18 cellular contexts compared by ENCODE assay signal in genomic region chr16:3026609-3027487, GRCh38. TPM values are rescaled to one million over a fixed set of nuclear protein-coding genes. Genes with fewer than 3 reads are reported as not detected.
DNase-seq lines count a peak whose midpoint lies in the region; ATAC-seq, FAIRE-seq and TF ChIP-seq lines count a peak whose summit lies in the region.
"Had no signal": no experiment of that assay in that cellular context is flagged by ENCODE, and none has a peak within 500 bp of the region (broad histone marks: within the 10 kb centered on the region; RNA-seq: fewer than 3 reads in every experiment).

No MANE protein-coding gene starts in this region.

- TF ChIP-seq POLR2A in HepG2 (IDR thresholded peaks at IDR 0.05; ENCODE audit: insufficient read depth in 1 of 2, low read depth in 2 of 2, low read length in 2 of 2) (0 out of 4 replicates have a peak, but pooled peaks of 1 of the 2 experiments have one; percentile 16), right lobe of liver (IDR thresholded peaks at IDR 0.05) (no peak)

- H2AFZ ChIP-seq in HepG2 (ENCODE audit: low read length) = no peak overlapping the region

- H3K4me1 Mint-ChIP-seq in activated T-helper 17 cell treated with anti-CD3 and anti-CD28 coated beads, Interleukin-2, amount 50 U/mL, for 72 hours = peaks cover 22% of the 10 kb centered on the region
- H3K4me1 Mint-ChIP-seq in nephron progenitor cell = peaks cover 31% of the 10 kb centered on the region

- H3K4me1 ChIP-seq in HepG2 (ENCODE audit: insufficient read depth, low read length) (peaks cover 47% of the 10 kb centered on the region), right lobe of liver (peaks cover 0 to 24% (median 8%) of the 10 kb centered on the region in 4 donors)

- ATAC-seq in HepG2 (no peak), right lobe of liver (no peak), HG03520 (IDR thresholded peaks at IDR 0.05; ENCODE audit: unreplicated experiment) (no peak), HG02759 (IDR thresholded peaks at IDR 0.05; ENCODE audit: unreplicated experiment) (no peak)
- ATAC-seq in activated T-helper 17 cell treated with anti-CD3 and anti-CD28 coated beads, Interleukin-2, amount 50 U/mL, for 72 hours (replicated peaks) = no peak

- no peaks in the 10 kb centered on the region for H3K9me3 Mint-ChIP-seq in activated T-helper 17 cell treated with anti-CD3 and anti-CD28 coated beads, Interleukin-2, amount 50 U/mL, for 72 hours
- H3K9me3 Mint-ChIP-seq in nephron progenitor cell = no peaks in the 10 kb centered on the region

- peaks cover 78% of the 10 kb centered on the region for H3K36me3 Mint-ChIP-seq in activated T-helper 17 cell treated with anti-CD3 and anti-CD28 coated beads, Interleukin-2, amount 50 U/mL, for 72 hours (ENCODE audit: low read depth)
- H3K36me3 Mint-ChIP-seq in nephron progenitor cell (ENCODE audit: low read depth) = peaks cover 23% of the 10 kb centered on the region

- 94% methylated on average over 21 of the region's 23 CpGs for WGBS in HepG2 (ENCODE audit: low lambda C conversion rate)
- 90% methylated on average over 6 of the region's 23 CpGs for WGBS in right lobe of liver (ENCODE audit: insufficient coverage, low coverage, low lambda C conversion rate, missing lambda C conversion rate)

- intact Hi-C loops in HepG2 (cut with micrococcal nuclease; ENCODE audit: unreplicated experiment) = no loop called here
- intact Hi-C loops in right lobe of liver (cut with DNase I) = no loop called here

- BruUV-seq in HepG2 (replicated peaks; lab: Mats Ljungman, UMichigan) = no TSS peak

- H3K27ac ChIP-seq in HepG2 (ENCODE audit: extremely low read length, insufficient read depth, low read length) (no peak overlapping the region), right lobe of liver (no peak overlapping the region)
- H3K27ac ChIP-seq: SJSA1 had no signal

- no peaks in the 10 kb centered on the region for H3K9me3 ChIP-seq in HepG2 (ENCODE audit: low read length)
- H3K9me3 ChIP-seq in right lobe of liver = no peaks in the 10 kb centered on the region

- peaks cover 5% of the 10 kb centered on the region for H3K27me3 Mint-ChIP-seq in activated T-helper 17 cell treated with anti-CD3 and anti-CD28 coated beads, Interleukin-2, amount 50 U/mL, for 72 hours
- peaks cover 11% of the 10 kb centered on the region for H3K27me3 Mint-ChIP-seq in nephron progenitor cell (ENCODE audit: low read depth, poor library complexity)

- H3K27me3 ChIP-seq in HepG2 (ENCODE audit: control insufficient read depth in 1 of 2, insufficient read depth in 2 of 2, low read length in 2 of 2) (peaks cover 5 to 32% of the 10 kb centered on the region in 2 experiments), right lobe of liver (no peaks in the 10 kb centered on the region)

- peaks cover 5% of the 10 kb centered on the region for H3K79me2 ChIP-seq in HepG2 (ENCODE audit: insufficient read depth, low read length)

- no peak overlapping the region for H3K27ac Mint-ChIP-seq in activated T-helper 17 cell treated with anti-CD3 and anti-CD28 coated beads, Interleukin-2, amount 50 U/mL, for 72 hours
- H3K27ac Mint-ChIP-seq in nephron progenitor cell = no peak overlapping the region

- TF ChIP-seq CTCF in HepG2 (CRISPR knock-in tag; IDR thresholded peaks at IDR 0.05) = no peak
- TF ChIP-seq CTCF in right lobe of liver (IDR thresholded peaks at IDR 0.05) = no peak
- no peak for TF ChIP-seq CTCF in nephron progenitor cell (IDR thresholded peaks at IDR 0.05)

- peaks cover 23% of the 10 kb centered on the region; the same call in 1 of the 2 replicates for H4K20me1 ChIP-seq in HepG2 (ENCODE audit: insufficient read depth, low read length)

- peaks cover 16 to 17% of the 10 kb centered on the region in 2 experiments; a peak in 4 of 5 replicates for H3K36me3 ChIP-seq in HepG2 (replicated peaks in 1 of 2; ENCODE audit: control insufficient read depth in 1 of 2, insufficient read depth in 2 of 2, low read length in 2 of 2)
- H3K36me3 ChIP-seq in right lobe of liver = peaks cover 0 to 6% (median 0%) of the 10 kb centered on the region in 4 donors

- DNase-seq in HepG2 (ENCODE audit: low spot score) (no peak), right lobe of liver (no peak), nephron progenitor cell (no peak), hypothalamus (lab: John Stamatoyannopoulos, UW) (no peak), globus pallidus (ENCODE audit: low spot score) (no peak)
- DNase-seq: CD4-positive, CD25-positive, alpha-beta regulatory T cell; DND-41; GF-D8; GOT3; Kasumi-1; NCI-H187 treated with DMSO at 0.1 percent for 48 hours had no signal

- in situ Hi-C loops in HepG2 (cut with HindIII; ENCODE audit: extremely low pct_ligation_motif_present, low pct_unique_long_range_greater_than_20kb) = no loop called here

- TF ChIP-seq RAD21 in HepG2 (CRISPR knock-in tag; IDR thresholded peaks at IDR 0.05) = no peak

- H3K4me3 ChIP-seq in HepG2 (replicated peaks in 1 of 3; ENCODE audit: insufficient read depth in 1 of 3, low read depth in 2 of 3, low read length in 3 of 3) (no peak overlapping the region), right lobe of liver (no peak overlapping the region)
- H3K4me3 ChIP-seq: SJSA1 had no signal

- TF ChIP-seq EP300 in HepG2 (IDR thresholded peaks at IDR 0.05; ENCODE audit: low read depth in 2 of 2, low read length in 2 of 2) = no peak
- no peak for TF ChIP-seq EP300 in HepG2 (CRISPR knock-in tag; IDR thresholded peaks at IDR 0.05; ENCODE audit: borderline replicate concordance)

- FAIRE-seq in HepG2 (lab: Jason Lieb, UNC) = no peak
- FAIRE-seq: A204.1, RCC 7860 had no signal

- no peak overlapping the region for H3K4me2 ChIP-seq in HepG2 (ENCODE audit: low read depth, low read length)

- peak overlapping the region; percentile 82 for H3K4me3 Mint-ChIP-seq in activated T-helper 17 cell treated with anti-CD3 and anti-CD28 coated beads, Interleukin-2, amount 50 U/mL, for 72 hours
- peak overlapping the region; percentile 50 for H3K4me3 Mint-ChIP-seq in nephron progenitor cell

- POLR2A ChIA-PET in HepG2 (lab: Yijun Ruan, JAX) = interaction anchor here (0.9 to 18.8 kb wide), 8 partner anchors 16 to 104 kb away, joined by 3 to 750 read pairs (median 6); partner anchors contain the start of genes CLDN9 and IL32

- CTCF ChIA-PET in HepG2 (lab: Yijun Ruan, JAX; ENCODE audit: low intra/inter-chr PET ratio, low total read pairs) = no interaction called here

- H3K9ac ChIP-seq in HepG2 (ENCODE audit: insufficient read depth, low read depth, low read length) = no peak overlapping the region

RNA-seq across cellular contexts. Expression of gene THOC6, which starts 3.0 kb away (rescaled TPM):
- total RNA-seq in HepG2 (2016; rRNA removed; fragmentation: Illumina TruSeq; extraction: Trizol) = 37.0 TPM in 2 replicates
- total RNA-seq in HepG2 (2016; cell fraction: cytosol; rRNA removed; fragmentation: Illumina TruSeq; extraction: Trizol; ENCODE audit: low read depth) = 28.6 and 34.8 TPM in 2 replicates
- total RNA-seq in HepG2 (2016; cell fraction: insoluble cytoplasmic fraction; rRNA removed; fragmentation: Illumina TruSeq; extraction: Trizol) = 32.0 and 40.9 TPM in 2 replicates
- 37.8 and 51.5 TPM in 2 replicates for total RNA-seq in HepG2 (2016; cell fraction: membrane; rRNA removed; fragmentation: Illumina TruSeq; extraction: Trizol)
- 22.9 TPM in 2 replicates for total RNA-seq in HepG2 (2016; cell fraction: nucleus; rRNA removed; fragmentation: Illumina TruSeq; extraction: Trizol)
- 32.1 and 33.5 TPM in 2 replicates for polyA plus RNA-seq in HepG2 (2011; rRNA removed)
- polyA plus RNA-seq in HepG2 (2011; cell fraction: cytosol; rRNA removed) = 25.6 and 35.3 TPM in 2 replicates
- polyA plus RNA-seq in HepG2 (2011; cell fraction: nucleus; rRNA removed) = 116 and 131 TPM in 2 replicates
- polyA plus RNA-seq in HepG2 (2012) = 28.1 and 32.9 TPM in 2 replicates
- 33.8 and 44.7 TPM in 2 replicates for polyA plus RNA-seq in HepG2 (2016; cell fraction: cytosol; fragmentation: Illumina TruSeq; extraction: Trizol; ENCODE audit: low read depth)
- 43.4 and 44.7 TPM in 2 replicates for polyA plus RNA-seq in HepG2 (2016; cell fraction: insoluble cytoplasmic fraction; fragmentation: Illumina TruSeq; extraction: Trizol; ENCODE audit: low read depth)
- polyA plus RNA-seq in HepG2 (2016; cell fraction: membrane; fragmentation: Illumina TruSeq; extraction: Trizol; ENCODE audit: low read depth) = 37.0 and 50.8 TPM in 2 replicates
- polyA plus RNA-seq in HepG2 (2016; cell fraction: nucleus; fragmentation: Illumina TruSeq; extraction: Trizol; ENCODE audit: insufficient read depth, low read depth) = 55.2 and 56.2 TPM in 2 replicates
- 39.0 and 64.3 TPM in 2 replicates for polyA minus RNA-seq in HepG2 (2011; rRNA and poly(A)+ RNA removed; ENCODE audit: low replicate concordance)
- 13.7 and 16.5 TPM in 2 replicates for polyA minus RNA-seq in HepG2 (2011; cell fraction: cytosol; rRNA and poly(A)+ RNA removed)
- 23.3 and 24.7 TPM in 2 replicates for polyA minus RNA-seq in HepG2 (2011; cell fraction: nucleus; rRNA and poly(A)+ RNA removed)
- total RNA-seq in right lobe of liver = 10 to 100 TPM in 2 of 6 experiments, 1 to 10 TPM in 4; 7.7 to 15.7 (median 9.7) TPM
- 10 to 100 TPM; 49.8 to 68.1 TPM for total RNA-seq in activated T-helper 17 cell treated with anti-CD3 and anti-CD28 coated beads, Interleukin-2, amount 50 U/mL, for 72 hours

RNA-seq across cellular contexts. Expression of gene HCFC1R1, which starts 3.1 kb away (rescaled TPM):
- total RNA-seq in HepG2 (2016; rRNA removed; fragmentation: Illumina TruSeq; extraction: Trizol) (8.3 and 16.1 TPM in 2 replicates), right lobe of liver (10 to 100 TPM in 5 of 6 experiments, 1 to 10 TPM in 1; 9.7 to 14.6 (median 12.1) TPM)
- 37.5 and 42.2 TPM in 2 replicates for total RNA-seq in HepG2 (2016; cell fraction: cytosol; rRNA removed; fragmentation: Illumina TruSeq; extraction: Trizol; ENCODE audit: low read depth)
- 13.2 and 13.5 TPM in 2 replicates for total RNA-seq in HepG2 (2016; cell fraction: insoluble cytoplasmic fraction; rRNA removed; fragmentation: Illumina TruSeq; extraction: Trizol)
- 20.6 and 28.5 TPM in 2 replicates for total RNA-seq in HepG2 (2016; cell fraction: membrane; rRNA removed; fragmentation: Illumina TruSeq; extraction: Trizol)
- 8.9 and 10.2 TPM in 2 replicates for total RNA-seq in HepG2 (2016; cell fraction: nucleus; rRNA removed; fragmentation: Illumina TruSeq; extraction: Trizol)
- polyA plus RNA-seq in HepG2 (2011; rRNA removed) = 13.8 and 18.3 TPM in 2 replicates
- polyA plus RNA-seq in HepG2 (2011; cell fraction: cytosol; rRNA removed) = 10.4 and 22.3 TPM in 2 replicates
- 15.6 and 17.0 TPM in 2 replicates for polyA plus RNA-seq in HepG2 (2011; cell fraction: nucleus; rRNA removed)
- polyA plus RNA-seq in HepG2 (2012) = 21.9 and 22.5 TPM in 2 replicates
- polyA plus RNA-seq in HepG2 (2016; cell fraction: cytosol; fragmentation: Illumina TruSeq; extraction: Trizol; ENCODE audit: low read depth) = 78.3 and 82.9 TPM in 2 replicates
- 22.8 and 27.5 TPM in 2 replicates for polyA plus RNA-seq in HepG2 (2016; cell fraction: insoluble cytoplasmic fraction; fragmentation: Illumina TruSeq; extraction: Trizol; ENCODE audit: low read depth)
- 50.2 and 52.2 TPM in 2 replicates for polyA plus RNA-seq in HepG2 (2016; cell fraction: membrane; fragmentation: Illumina TruSeq; extraction: Trizol; ENCODE audit: low read depth)
- 27.0 and 28.5 TPM in 2 replicates for polyA plus RNA-seq in HepG2 (2016; cell fraction: nucleus; fragmentation: Illumina TruSeq; extraction: Trizol; ENCODE audit: insufficient read depth, low read depth)
- polyA minus RNA-seq in HepG2 (2011; rRNA and poly(A)+ RNA removed; ENCODE audit: low replicate concordance) = 10.3 and 23.2 TPM in 2 replicates
- polyA minus RNA-seq in HepG2 (2011; cell fraction: cytosol; rRNA and poly(A)+ RNA removed) = 8.5 and 9.0 TPM in 2 replicates
- polyA minus RNA-seq in HepG2 (2011; cell fraction: nucleus; rRNA and poly(A)+ RNA removed) = 1.9 and 2.8 TPM in 2 replicates
- total RNA-seq in activated T-helper 17 cell treated with anti-CD3 and anti-CD28 coated beads, Interleukin-2, amount 50 U/mL, for 72 hours = 10 to 100 TPM; 28.2 to 46.0 TPM

RNA-seq across cellular contexts. Expression of gene TNFRSF12A, which starts 6.7 kb away (rescaled TPM):
- 36.5 and 66.0 TPM in 2 replicates for total RNA-seq in HepG2 (2016; rRNA removed; fragmentation: Illumina TruSeq; extraction: Trizol)
- 43.4 and 53.1 TPM in 2 replicates for total RNA-seq in HepG2 (2016; cell fraction: cytosol; rRNA removed; fragmentation: Illumina TruSeq; extraction: Trizol; ENCODE audit: low read depth)
- 26.5 and 67.0 TPM in 2 replicates for total RNA-seq in HepG2 (2016; cell fraction: insoluble cytoplasmic fraction; rRNA removed; fragmentation: Illumina TruSeq; extraction: Trizol)
- 51.6 and 58.5 TPM in 2 replicates for total RNA-seq in HepG2 (2016; cell fraction: membrane; rRNA removed; fragmentation: Illumina TruSeq; extraction: Trizol)
- 52.1 and 57.5 TPM in 2 replicates for total RNA-seq in HepG2 (2016; cell fraction: nucleus; rRNA removed; fragmentation: Illumina TruSeq; extraction: Trizol)
- polyA plus RNA-seq in HepG2 (2011; rRNA removed) = 61.9 and 118 TPM in 2 replicates
- polyA plus RNA-seq in HepG2 (2011; cell fraction: cytosol; rRNA removed) = 90.0 and 93.7 TPM in 2 replicates
- polyA plus RNA-seq in HepG2 (2011; cell fraction: nucleus; rRNA removed) = 113 and 117 TPM in 2 replicates
- 29.4 and 57.4 TPM in 2 replicates for polyA plus RNA-seq in HepG2 (2012)
- 34.4 and 45.6 TPM in 2 replicates for polyA plus RNA-seq in HepG2 (2016; cell fraction: cytosol; fragmentation: Illumina TruSeq; extraction: Trizol; ENCODE audit: low read depth)
- 26.8 and 28.0 TPM in 2 replicates for polyA plus RNA-seq in HepG2 (2016; cell fraction: insoluble cytoplasmic fraction; fragmentation: Illumina TruSeq; extraction: Trizol; ENCODE audit: low read depth)
- polyA plus RNA-seq in HepG2 (2016; cell fraction: membrane; fragmentation: Illumina TruSeq; extraction: Trizol; ENCODE audit: low read depth) = 37.1 and 41.1 TPM in 2 replicates
- polyA plus RNA-seq in HepG2 (2016; cell fraction: nucleus; fragmentation: Illumina TruSeq; extraction: Trizol; ENCODE audit: insufficient read depth, low read depth) = 92.9 and 105 TPM in 2 replicates
- polyA minus RNA-seq in HepG2 (2011; rRNA and poly(A)+ RNA removed; ENCODE audit: low replicate concordance) = 39.1 and 63.9 TPM in 2 replicates
- 56.5 and 59.2 TPM in 2 replicates for polyA minus RNA-seq in HepG2 (2011; cell fraction: cytosol; rRNA and poly(A)+ RNA removed)
- 30.4 and 33.3 TPM in 2 replicates for polyA minus RNA-seq in HepG2 (2011; cell fraction: nucleus; rRNA and poly(A)+ RNA removed)
- 100 to 1,000 TPM in 3 of 6 experiments, 10 to 100 TPM in 1, 1 to 10 TPM in 2; 5.2 to 284 (median 69.4) TPM for total RNA-seq in right lobe of liver
- total RNA-seq in activated T-helper 17 cell treated with anti-CD3 and anti-CD28 coated beads, Interleukin-2, amount 50 U/mL, for 72 hours = 10 to 100 TPM in 1 of 2 donors, 1 to 10 TPM in 1; 9.7 to 11.9 TPM

RNA-seq across cellular contexts. Expression of gene CLDN6, which starts 8.9 kb away (rescaled TPM):
- total RNA-seq in HepG2 (2016; rRNA removed; fragmentation: Illumina TruSeq; extraction: Trizol) = 2.7 and 7.6 TPM in 2 replicates
- 1.2 and 1.3 TPM in 2 replicates for total RNA-seq in HepG2 (2016; cell fraction: cytosol; rRNA removed; fragmentation: Illumina TruSeq; extraction: Trizol; ENCODE audit: low read depth)
- 2.2 and 8.1 TPM in 2 replicates for total RNA-seq in HepG2 (2016; cell fraction: insoluble cytoplasmic fraction; rRNA removed; fragmentation: Illumina TruSeq; extraction: Trizol)
- total RNA-seq in HepG2 (2016; cell fraction: membrane; rRNA removed; fragmentation: Illumina TruSeq; extraction: Trizol) = 1.4 and 2.3 TPM in 2 replicates
- 9.3 and 10.1 TPM in 2 replicates for total RNA-seq in HepG2 (2016; cell fraction: nucleus; rRNA removed; fragmentation: Illumina TruSeq; extraction: Trizol)
- polyA plus RNA-seq in HepG2 (2011; rRNA removed) = 5.9 and 10.1 TPM in 2 replicates
- polyA plus RNA-seq in HepG2 (2011; cell fraction: cytosol; rRNA removed) = 10.2 and 14.5 TPM in 2 replicates
- polyA plus RNA-seq in HepG2 (2011; cell fraction: nucleus; rRNA removed) = 3.6 and 5.9 TPM in 2 replicates
- polyA plus RNA-seq in HepG2 (2012) = 5.5 and 7.9 TPM in 2 replicates
- polyA plus RNA-seq in HepG2 (2016; cell fraction: cytosol; fragmentation: Illumina TruSeq; extraction: Trizol; ENCODE audit: low read depth) = 2.0 and 2.8 TPM in 2 replicates
- polyA plus RNA-seq in HepG2 (2016; cell fraction: insoluble cytoplasmic fraction; fragmentation: Illumina TruSeq; extraction: Trizol; ENCODE audit: low read depth) = 3.6 and 4.2 TPM in 2 replicates
- 2.8 and 3.7 TPM in 2 replicates for polyA plus RNA-seq in HepG2 (2016; cell fraction: membrane; fragmentation: Illumina TruSeq; extraction: Trizol; ENCODE audit: low read depth)
- polyA plus RNA-seq in HepG2 (2016; cell fraction: nucleus; fragmentation: Illumina TruSeq; extraction: Trizol; ENCODE audit: insufficient read depth, low read depth) = 22.4 and 25.4 TPM in 2 replicates
- 0.14 and 9.8 TPM in 2 replicates for polyA minus RNA-seq in HepG2 (2011; rRNA and poly(A)+ RNA removed; ENCODE audit: low replicate concordance)
- polyA minus RNA-seq in HepG2 (2011; cell fraction: cytosol; rRNA and poly(A)+ RNA removed) = 4.6 and 5.7 TPM in 2 replicates
- 1.0 and 1.4 TPM in 2 replicates for polyA minus RNA-seq in HepG2 (2011; cell fraction: nucleus; rRNA and poly(A)+ RNA removed)
- 1 to 10 TPM in 1 of 6 experiments, not detected in 5; 2.9 TPM for total RNA-seq in right lobe of liver
- total RNA-seq in activated T-helper 17 cell treated with anti-CD3 and anti-CD28 coated beads, Interleukin-2, amount 50 U/mL, for 72 hours = not detected
- total RNA-seq: CD4-positive, CD25-positive, alpha-beta regulatory T cell; NCI-H460; SJSA1 had no signal
- polyA plus RNA-seq: CD4-positive, CD25-positive, alpha-beta regulatory T cell had no signal

RNA-seq across cellular contexts. Expression of gene BICDL2, which starts 9.9 kb away (rescaled TPM):
- not detected in 2 replicates for total RNA-seq in HepG2 (2016; rRNA removed; fragmentation: Illumina TruSeq; extraction: Trizol)
- total RNA-seq in HepG2 (2016; cell fraction: cytosol; rRNA removed; fragmentation: Illumina TruSeq; extraction: Trizol; ENCODE audit: low read depth) = not detected in 2 replicates
- total RNA-seq in HepG2 (2016; cell fraction: insoluble cytoplasmic fraction; rRNA removed; fragmentation: Illumina TruSeq; extraction: Trizol) = not detected in 2 replicates
- total RNA-seq in HepG2 (2016; cell fraction: membrane; rRNA removed; fragmentation: Illumina TruSeq; extraction: Trizol) = not detected in 2 replicates
- not detected in 2 replicates for total RNA-seq in HepG2 (2016; cell fraction: nucleus; rRNA removed; fragmentation: Illumina TruSeq; extraction: Trizol)
- polyA plus RNA-seq in HepG2 (2011; rRNA removed) = 0.12 and 0.18 TPM in 2 replicates
- 0.10 and 0.28 TPM in 2 replicates for polyA plus RNA-seq in HepG2 (2011; cell fraction: cytosol; rRNA removed)
- 0.26 and 0.31 TPM in 2 replicates for polyA plus RNA-seq in HepG2 (2011; cell fraction: nucleus; rRNA removed)
- 0.12 TPM in 1 of 2 replicates, not detected in the other for polyA plus RNA-seq in HepG2 (2012)
- polyA plus RNA-seq in HepG2 (2016; cell fraction: cytosol; fragmentation: Illumina TruSeq; extraction: Trizol; ENCODE audit: low read depth) = not detected in 2 replicates
- not detected in 2 replicates for polyA plus RNA-seq in HepG2 (2016; cell fraction: insoluble cytoplasmic fraction; fragmentation: Illumina TruSeq; extraction: Trizol; ENCODE audit: low read depth)
- not detected in 2 replicates for polyA plus RNA-seq in HepG2 (2016; cell fraction: membrane; fragmentation: Illumina TruSeq; extraction: Trizol; ENCODE audit: low read depth)
- not detected in 2 replicates for polyA plus RNA-seq in HepG2 (2016; cell fraction: nucleus; fragmentation: Illumina TruSeq; extraction: Trizol; ENCODE audit: insufficient read depth, low read depth)
- polyA minus RNA-seq in HepG2 (2011; rRNA and poly(A)+ RNA removed; ENCODE audit: low replicate concordance) = 0.12 TPM in 1 of 2 replicates, not detected in the other
- not detected in 2 replicates for polyA minus RNA-seq in HepG2 (2011; cell fraction: cytosol; rRNA and poly(A)+ RNA removed)
- polyA minus RNA-seq in HepG2 (2011; cell fraction: nucleus; rRNA and poly(A)+ RNA removed) = not detected in 2 replicates
- under 1 TPM in 5 of 6 experiments, not detected in 1; 0.11 to 0.58 (median 0.48) TPM for total RNA-seq in right lobe of liver
- total RNA-seq in activated T-helper 17 cell treated with anti-CD3 and anti-CD28 coated beads, Interleukin-2, amount 50 U/mL, for 72 hours = 10 to 100 TPM in 1 of 2 donors, 1 to 10 TPM in 1; 1.1 to 12.1 TPM
- total RNA-seq: CD4-positive, CD25-positive, alpha-beta regulatory T cell; NCI-H460; SJSA1 had no signal
- polyA plus RNA-seq: CD4-positive, CD25-positive, alpha-beta regulatory T cell had no signal
